Comparison of ENCODE assay signal across 8 cellular contexts in the genomic region with DNA sequence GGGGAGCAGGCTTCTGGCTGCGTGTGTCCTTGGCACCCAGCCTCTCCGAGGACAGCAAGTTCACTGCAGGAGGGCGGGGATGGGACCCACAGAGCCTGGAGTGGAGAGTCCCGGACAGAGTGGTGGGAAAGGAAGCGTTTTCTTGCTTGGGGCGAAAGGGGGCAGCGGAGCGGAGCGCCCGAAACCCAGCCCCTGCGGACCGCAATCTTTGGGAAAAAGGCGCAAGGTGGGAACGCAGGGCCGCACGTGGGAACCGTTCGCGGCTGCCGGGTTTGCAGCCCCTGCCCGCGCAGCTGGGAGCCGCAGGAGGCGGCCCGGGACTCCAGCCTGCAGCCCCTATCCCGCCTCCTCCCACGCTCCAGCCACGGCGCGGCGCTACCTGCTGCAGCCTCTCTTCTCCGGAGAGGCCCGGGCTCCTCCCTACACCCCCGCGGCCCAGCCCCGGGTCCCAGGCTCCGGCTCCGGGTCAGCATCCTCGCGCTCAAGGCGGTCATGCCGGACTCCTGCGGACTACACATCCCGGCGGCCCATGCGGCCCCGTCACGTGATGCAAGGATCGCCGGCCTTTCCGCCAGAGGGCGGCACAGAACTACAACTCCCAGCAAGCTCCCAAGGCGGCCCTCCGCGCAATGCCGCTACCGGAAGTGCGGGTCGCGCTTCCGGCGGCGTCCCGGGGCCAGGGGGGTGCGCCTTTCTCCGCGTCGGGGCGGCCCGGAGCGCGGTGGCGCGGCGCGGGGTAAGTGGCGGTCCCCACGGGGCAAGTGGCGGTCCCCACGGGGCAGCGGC. TPM values are rescaled to one million over a fixed set of nuclear protein-coding genes. Genes with fewer than 3 reads are reported as not detected.
DNase-seq lines count a peak whose midpoint lies in the region; ATAC-seq and TF ChIP-seq lines count a peak whose summit lies in the region.

A gene (minus strand): TSS at position 505 of the 786 bp plus-strand sequence. CDS start 11 bp downstream, at position 494.
A gene (plus strand): TSS at position 656 of the 786 bp plus-strand sequence. CDS start 631 bp downstream, outside the sequence.

- H3F3A ChIP-seq in PC-9 (ENCODE audit: insufficient read depth, low read depth): peaks cover 18% of the 10 kb centered on the region; the same call in 1 of the 2 replicates

- H3K27me3 ChIP-seq in PC-9 (ENCODE audit: insufficient read depth, low read depth): no peaks in the 10 kb centered on the region
- H3K27me3 ChIP-seq in muscle layer of duodenum (ENCODE audit: low read depth, low read length): no peaks in the 10 kb centered on the region

- peak; percentile 55 for TF ChIP-seq CTCF in PC-9 (conservative IDR thresholded peaks at IDR 0.05)

- H3K4me3 ChIP-seq in PC-9 (peak within 1 kb of the TSS; percentile 88), muscle layer of duodenum (ENCODE audit: low read depth in 1 of 2, low read length in 2 of 2) (peak within 1 kb of the TSS; percentile 90 to 98)

- H3K79me2 ChIP-seq in PC-9 (ENCODE audit: low read depth): peaks cover 26% of the 10 kb centered on the region

- H3K9me3 ChIP-seq in PC-9 (ENCODE audit: insufficient read depth, low read depth) (no peaks in the 10 kb centered on the region), muscle layer of duodenum (ENCODE audit: control insufficient read depth in 1 of 2, low read length in 2 of 2) (no peaks in the 10 kb centered on the region)

- H3K27ac Mint-ChIP-seq in IgD-negative memory B cell: peak within 1 kb of the TSS; percentile 67 to 90 (median 86)
- H3K27ac Mint-ChIP-seq in activated T-cell treated with anti-CD3 and anti-CD28 coated beads, Interleukin-2, amount 50 U/mL, for 24 hours: peak within 1 kb of the TSS; percentile 85

- CTCF ChIA-PET in PC-9 (lab: Charles Lee): interaction anchor here (0.6 to 1.4 kb wide), 5 partner anchors 12 to 93 kb away, joined by 3 to 6 read pairs (median 3); no protein-coding TSS in a partner anchor

- H3K36me3 ChIP-seq in PC-9 (ENCODE audit: low read depth) (no peaks in the 10 kb centered on the region), muscle layer of duodenum (ENCODE audit: control insufficient read depth in 1 of 2, insufficient read depth in 2 of 2, low read length in 2 of 2) (peaks cover 3 to 8% of the 10 kb centered on the region in 2 donors)

- no peaks in the 10 kb centered on the region for H3K9me3 Mint-ChIP-seq in IgD-negative memory B cell
- H3K9me3 Mint-ChIP-seq in activated T-cell treated with anti-CD3 and anti-CD28 coated beads, Interleukin-2, amount 50 U/mL, for 24 hours: no peaks in the 10 kb centered on the region

- H3K4me1 Mint-ChIP-seq in IgD-negative memory B cell: peaks cover 4 to 12% (median 11%) of the 10 kb centered on the region in 3 donors
- H3K4me1 Mint-ChIP-seq in activated T-cell treated with anti-CD3 and anti-CD28 coated beads, Interleukin-2, amount 50 U/mL, for 24 hours (ENCODE audit: low read depth): peaks cover 22% of the 10 kb centered on the region

- H3K4me1 ChIP-seq in PC-9 (replicated peaks; ENCODE audit: insufficient read depth): peaks cover 29% of the 10 kb centered on the region
- H3K4me1 ChIP-seq in muscle layer of duodenum (ENCODE audit: control insufficient read depth in 1 of 2, insufficient read depth in 2 of 2, low read length in 2 of 2): peaks cover 7 to 38% of the 10 kb centered on the region in 2 donors

- H2AFZ ChIP-seq in PC-9: peak within 1 kb of the TSS; percentile 88

- intact Hi-C loops in PC-9 (cut with micrococcal nuclease; ENCODE audit: unreplicated experiment): loop anchor here (2.0 to 10.0 kb wide), 3 partner anchors 15 to 557 kb away; a partner anchor contains a TSS

- DNase-seq in DMS53 (lab: John Stamatoyannopoulos, UW) (peak; percentile 96), PC-9 (peak; percentile 89 to 98)
- DNase-seq in activated T-cell treated with anti-CD3 and anti-CD28 coated beads, Interleukin-2, amount 50 U/mL, for 24 hours: peak; percentile 95
- peak; percentile 87 to 91 for DNase-seq in stimulated activated CD8-positive, alpha-beta memory T cell treated with anti-CD3 and anti-CD28 coated beads, Interleukin-7, amount 100 ng/mL, for 4 hours (ENCODE audit: low read depth in 2 of 2)

- POLR2A ChIA-PET in PC-9 (lab: Charles Lee; ENCODE audit: unreplicated experiment): interaction anchor here (0.6 to 1.0 kb wide), 5 partner anchors 14 to 108 kb away, joined by 4 to 12 read pairs (median 6); a partner anchor contains a TSS

- peak within 1 kb of the TSS; percentile 94 for H3K4me2 ChIP-seq in PC-9

- no peaks in the 10 kb centered on the region for H3K9me2 ChIP-seq in PC-9 (ENCODE audit: insufficient read depth)

- H3K4me3 Mint-ChIP-seq in IgD-negative memory B cell: peak within 1 kb of the TSS; percentile 87 to 96 (median 94)
- peak within 1 kb of the TSS; percentile 93 for H3K4me3 Mint-ChIP-seq in activated T-cell treated with anti-CD3 and anti-CD28 coated beads, Interleukin-2, amount 50 U/mL, for 24 hours

- ATAC-seq in GM21529 (IDR thresholded peaks at IDR 0.05; ENCODE audit: unreplicated experiment) (peak; percentile 87), esophagus mucosa (peak; percentile 89)

- no peaks in the 10 kb centered on the region for H3K27me3 Mint-ChIP-seq in IgD-negative memory B cell
- no peaks in the 10 kb centered on the region for H3K27me3 Mint-ChIP-seq in activated T-cell treated with anti-CD3 and anti-CD28 coated beads, Interleukin-2, amount 50 U/mL, for 24 hours

- no TSS peak for BruUV-seq in PC-9 (replicated peaks; lab: Mats Ljungman, UMichigan)

- H3K36me3 Mint-ChIP-seq in IgD-negative memory B cell: peaks cover 2% of the 10 kb centered on the region
- H3K36me3 Mint-ChIP-seq in activated T-cell treated with anti-CD3 and anti-CD28 coated beads, Interleukin-2, amount 50 U/mL, for 24 hours (ENCODE audit: low read depth): peaks cover 48% of the 10 kb centered on the region

- no peak within 1 kb of the TSS for H3K27ac ChIP-seq in PC-9
- peak within 1 kb of the TSS; percentile 21 for H3K27ac ChIP-seq in muscle layer of duodenum (ENCODE audit: low read length)

- H4K20me1 ChIP-seq in PC-9 (ENCODE audit: insufficient read depth): no peaks in the 10 kb centered on the region

RNA-seq across cellular contexts. Expression of the first gene that starts in this region (rescaled TPM):
- 35.2 TPM for polyA plus RNA-seq in IgD-negative memory B cell
- total RNA-seq in PC-9 (2021): 47.3 and 66.6 TPM in 2 replicates
- total RNA-seq in esophagus mucosa: 15.8 TPM

RNA-seq across cellular contexts. Expression of the second gene that starts in this region (rescaled TPM):
- polyA plus RNA-seq in IgD-negative memory B cell: 30.3 TPM
- total RNA-seq in PC-9 (2021) (166 and 170 TPM in 2 replicates), esophagus mucosa (49.5 TPM)
